Comparison of ENCODE assay signal across 26 cellular contexts in the genomic region with DNA sequence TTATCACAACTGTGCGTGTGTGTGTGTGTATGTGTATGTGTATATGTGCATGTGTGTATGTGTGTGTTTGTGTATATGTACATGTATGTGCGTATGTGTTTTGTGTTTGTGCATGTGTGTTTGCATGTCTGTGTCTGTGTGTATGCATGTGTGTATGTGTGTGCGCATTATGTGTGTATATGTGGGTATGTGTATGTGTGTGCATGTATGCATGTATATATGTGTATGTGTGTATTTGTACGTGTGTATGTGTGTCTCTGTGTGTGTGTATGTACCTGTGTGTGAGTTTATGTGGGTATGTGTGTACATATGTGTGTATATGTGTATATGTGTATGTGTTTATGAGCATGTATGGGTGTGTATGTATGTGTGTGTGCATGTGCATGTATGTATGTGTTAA. TPM values are rescaled to one million over a fixed set of nuclear protein-coding genes. Genes with fewer than 3 reads are reported as not detected.
DNase-seq lines count a peak whose midpoint lies in the region; ATAC-seq and TF ChIP-seq lines count a peak whose summit lies in the region.
"Had no signal": no experiment of that assay in that cellular context is flagged by ENCODE, and none has a peak within 500 bp of the region (broad histone marks: within the 10 kb centered on the region; RNA-seq: fewer than 3 reads in every experiment).

No MANE protein-coding gene starts in this region.

- H3K9ac ChIP-seq in BLaER1 treated with 17β-estradiol and CSF1 and Interleukin-3, amounts not matched to agents 10 nM and 100 nM: no peak overlapping the region
- H3K9ac ChIP-seq in IMR-90 (ENCODE audit: low read depth, low read length) (no peak overlapping the region), trophoblast cell (ENCODE audit: low read length) (no peak overlapping the region)

- peaks cover 16 to 42% (median 28%) of the 10 kb centered on the region in 10 experiments for H3K4me1 ChIP-seq in BLaER1 treated with 17β-estradiol and CSF1 and Interleukin-3, amounts not matched to agents 10 nM and 100 nM
- H3K4me1 ChIP-seq in IMR-90 (ENCODE audit: control insufficient read depth, insufficient read depth, low read length) (no peaks in the 10 kb centered on the region), trophoblast cell (ENCODE audit: control insufficient read depth in 1 of 2, insufficient read depth in 2 of 2, low read length in 2 of 2) (no peaks in the 10 kb centered on the region)
- H3K4me1 ChIP-seq: HAP-1, SJCRH30 had no signal

- dilution Hi-C loops in IMR-90 (cut with HindIII; ENCODE audit: low sequenced_read_pairs, unreplicated experiment): no loop called here

- H2AK9ac ChIP-seq in IMR-90 (replicated peaks; ENCODE audit: low read depth, low read length, poor library complexity): no peak overlapping the region

- no peak for TF ChIP-seq CTCF in IMR-90 (conservative IDR thresholded peaks at IDR 0.05; ENCODE audit: low read depth, low read length)
- no peak for TF ChIP-seq CTCF in glutamatergic neuron (IDR thresholded peaks at IDR 0.05; ENCODE audit: partially characterized antibody, unreplicated experiment)

- no peak for TF ChIP-seq RAD21 in IMR-90 (IDR thresholded peaks at IDR 0.05; ENCODE audit: low read length)

- H2BK12ac ChIP-seq in trophoblast cell (ENCODE audit: low read length): no peak overlapping the region

- peaks cover 14% of the 10 kb centered on the region for H3K9me3 Mint-ChIP-seq in glutamatergic neuron (ENCODE audit: unreplicated experiment)

- no peaks in the 10 kb centered on the region; a peak in 1 of 22 replicates for H4K20me1 ChIP-seq in BLaER1 treated with 17β-estradiol and CSF1 and Interleukin-3, amounts not matched to agents 10 nM and 100 nM
- H4K20me1 ChIP-seq in IMR-90 (ENCODE audit: insufficient read depth, low read length): no peaks in the 10 kb centered on the region

- no peak overlapping the region for H4K5ac ChIP-seq in IMR-90 (ENCODE audit: low read depth, low read length)

- no peak overlapping the region for H3K4ac ChIP-seq in IMR-90 (ENCODE audit: low read depth, low read length)
- no peak overlapping the region for H3K4ac ChIP-seq in trophoblast cell (ENCODE audit: low read depth, low read length)

- POLR2A ChIA-PET in IMR-90 (lab: Charles Lee; ENCODE audit: unreplicated experiment): no interaction called here

- no peak overlapping the region for H2BK20ac ChIP-seq in IMR-90 (ENCODE audit: low read depth, low read length)

- peaks cover 5% of the 10 kb centered on the region for H3K4me1 Mint-ChIP-seq in glutamatergic neuron (ENCODE audit: low read depth, unreplicated experiment)

- H3K9me3 ChIP-seq in BLaER1 treated with 17β-estradiol and CSF1 and Interleukin-3, amounts not matched to agents 10 nM and 100 nM (replicated peaks in 1 of 11): peaks cover 0 to 3% (median 0%) of the 10 kb centered on the region in 11 experiments; a peak in 1 of 22 replicates
- H3K9me3 ChIP-seq in IMR-90 (ENCODE audit: control insufficient read depth, insufficient read depth, low read length): peaks cover 37% of the 10 kb centered on the region
- H3K9me3 ChIP-seq in trophoblast cell (ENCODE audit: insufficient read depth, low read depth, low read length): peaks cover 3% of the 10 kb centered on the region
- H3K9me3 ChIP-seq: HAP-1, SJCRH30 had no signal

- H4K91ac ChIP-seq in IMR-90 (ENCODE audit: insufficient read depth, low read depth, low read length): no peak overlapping the region
- H4K91ac ChIP-seq in trophoblast cell (ENCODE audit: low read depth, low read length): no peak overlapping the region

- ATAC-seq in IMR-90 (ENCODE audit: low read depth) (no peak), HG03280 (IDR thresholded peaks at IDR 0.05; ENCODE audit: unreplicated experiment) (no peak)
- ATAC-seq: CD8-positive, alpha-beta T cell; GM12878; PC-3 had no signal

- no peaks in the 10 kb centered on the region for H3K9me1 ChIP-seq in IMR-90 (ENCODE audit: insufficient read depth, low read length)

- CTCF ChIA-PET in IMR-90 (lab: Yijun Ruan, JAX): no interaction called here

- H4K12ac ChIP-seq in trophoblast cell (ENCODE audit: low read depth, low read length): no peak overlapping the region

- H3K14ac ChIP-seq in IMR-90 (replicated peaks; ENCODE audit: low read depth, low read length) (no peak overlapping the region), trophoblast cell (ENCODE audit: low read length) (no peak overlapping the region)

- H2AK5ac ChIP-seq in IMR-90 (ENCODE audit: low read depth, low read length): no peak overlapping the region
- no peak overlapping the region for H2AK5ac ChIP-seq in trophoblast cell (ENCODE audit: low read length)

- H3K36me3 Mint-ChIP-seq in glutamatergic neuron (ENCODE audit: unreplicated experiment): no peaks in the 10 kb centered on the region
- H3K36me3 Mint-ChIP-seq: CD8-positive, alpha-beta T cell had no signal

- no peak overlapping the region for H3K27ac ChIP-seq in BLaER1 treated with 17β-estradiol and CSF1 and Interleukin-3, amounts not matched to agents 10 nM and 100 nM
- no peak overlapping the region for H3K27ac ChIP-seq in IMR-90 (ENCODE audit: insufficient read depth, low read length)
- no peak overlapping the region for H3K27ac ChIP-seq in trophoblast cell (ENCODE audit: low read depth, low read length)
- H3K27ac ChIP-seq: SJCRH30 had no signal

- H3K4me3 Mint-ChIP-seq in glutamatergic neuron (ENCODE audit: unreplicated experiment): no peak overlapping the region
- H3K4me3 Mint-ChIP-seq: CD8-positive, alpha-beta T cell had no signal

- H2BK120ac ChIP-seq in IMR-90 (ENCODE audit: low read depth, low read length): no peak overlapping the region
- H2BK120ac ChIP-seq in trophoblast cell (ENCODE audit: insufficient read depth, low read length, poor library complexity): no peak overlapping the region

- H3K27me3 ChIP-seq in BLaER1 treated with 17β-estradiol and CSF1 and Interleukin-3, amounts not matched to agents 10 nM and 100 nM: no peaks in the 10 kb centered on the region
- H3K27me3 ChIP-seq in IMR-90 (ENCODE audit: control insufficient read depth, insufficient read depth, low read length) (no peaks in the 10 kb centered on the region), trophoblast cell (ENCODE audit: insufficient read depth, low read length) (no peaks in the 10 kb centered on the region)
- H3K27me3 ChIP-seq: SJCRH30 had no signal

- H3K18ac ChIP-seq in IMR-90 (ENCODE audit: low read depth, low read length): no peak overlapping the region
- H3K18ac ChIP-seq in trophoblast cell (ENCODE audit: low read length): no peak overlapping the region

- H3K23ac ChIP-seq in IMR-90 (ENCODE audit: low read depth, low read length): no peak overlapping the region
- peak overlapping the region; percentile 21 for H3K23ac ChIP-seq in trophoblast cell (ENCODE audit: low read length)

- H3K27ac Mint-ChIP-seq in glutamatergic neuron (ENCODE audit: unreplicated experiment): peak overlapping the region; percentile 11
- H3K27ac Mint-ChIP-seq: CD8-positive, alpha-beta T cell had no signal

- H2BK15ac ChIP-seq in IMR-90 (ENCODE audit: low read depth, low read length): no peak overlapping the region

- peaks cover 3% of the 10 kb centered on the region for H3K27me3 Mint-ChIP-seq in glutamatergic neuron (ENCODE audit: unreplicated experiment)

- H3K36me3 ChIP-seq in BLaER1 treated with 17β-estradiol and CSF1 and Interleukin-3, amounts not matched to agents 10 nM and 100 nM: no peaks in the 10 kb centered on the region
- no peaks in the 10 kb centered on the region for H3K36me3 ChIP-seq in IMR-90 (ENCODE audit: control insufficient read depth, insufficient read depth, low read length)
- H3K36me3 ChIP-seq in trophoblast cell (ENCODE audit: control insufficient read depth in 1 of 2, insufficient read depth in 2 of 2, low read length in 2 of 2): no peaks in the 10 kb centered on the region
- H3K36me3 ChIP-seq: HAP-1, SJCRH30 had no signal

- H4K8ac ChIP-seq in IMR-90 (ENCODE audit: low read depth in 2 of 2, low read length in 2 of 2) (no peak overlapping the region), trophoblast cell (ENCODE audit: low read depth, low read length) (no peak overlapping the region)

- no peaks in the 10 kb centered on the region for H3K79me2 ChIP-seq in trophoblast cell (ENCODE audit: control insufficient read depth, insufficient read depth, low read length, poor library complexity)

- H3K4me2 ChIP-seq in BLaER1 treated with 17β-estradiol and CSF1 and Interleukin-3, amounts not matched to agents 10 nM and 100 nM: peak overlapping the region in 8 of 11 experiments; percentile 50 to 82 (median 70); a peak in 12 of 22 replicates
- H3K4me2 ChIP-seq in IMR-90 (ENCODE audit: low read depth, low read length): no peak overlapping the region
- no peak overlapping the region for H3K4me2 ChIP-seq in trophoblast cell (ENCODE audit: low read length)

- H3K56ac ChIP-seq in IMR-90 (ENCODE audit: extremely low read depth, insufficient read depth, low read length): no peak overlapping the region

- H2AFZ ChIP-seq in IMR-90 (replicated peaks; ENCODE audit: low read length, poor library complexity) (no peak overlapping the region), trophoblast cell (ENCODE audit: insufficient read depth, low read length, poor library complexity) (no peak overlapping the region)

- DNase-seq in IMR-90 (no peak), glutamatergic neuron (no peak), trophoblast cell (no peak), NCI-H1417 treated with DMSO at 0.1 percent for 48 hours (lab: John Stamatoyannopoulos, UW) (no peak)
- no peak for DNase-seq in stimulated activated CD4-positive, alpha-beta T cell treated with anti-CD3 and anti-CD28 coated beads, Interleukin-12 subunit alpha, Interleukin-12 subunit beta, amount 100 ng/mL, for 4 hours
- DNase-seq: C1 segment of cervical spinal cord; CD8-positive, alpha-beta T cell; DMS 273 treated with DMSO at 0.1 percent for 48 hours; DMS79; EL; GDM1; GOT3; Karpas-422; NCI-H1092; NCI-H1436; NCI-H187; NCI-H2081 treated with DMSO at 0.1 percent for 48 hours; NCI-H524 treated with DMSO at 0.1 percent for 48 hours; NCI-H774; PC-3; SJCRH30 had no signal

- H3K79me1 ChIP-seq in IMR-90 (ENCODE audit: low read depth in 1 of 2, low read length in 2 of 2): no peaks in the 10 kb centered on the region
- no peaks in the 10 kb centered on the region for H3K79me1 ChIP-seq in trophoblast cell (ENCODE audit: low read length)

- intact Hi-C loops in IMR-90 (cut with micrococcal nuclease): no loop called here

- 57% methylated on average over 3 of the region's 4 CpGs; no CpG with 5 or more reads in 1 of the 2 experiments for WGBS in IMR-90 (ENCODE audit: extremely low coverage in 2 of 2, insufficient read length in 1 of 2), 2 experiments
- WGBS in trophoblast cell (ENCODE audit: extremely low coverage, insufficient coverage, insufficient read length): no CpG with 5 or more reads among the region's 4 CpGs

- peak overlapping the region; percentile 24 for H2BK5ac ChIP-seq in IMR-90 (ENCODE audit: low read depth, low read length, poor library complexity, severe bottlenecking)
- no peak overlapping the region for H2BK5ac ChIP-seq in trophoblast cell (ENCODE audit: low read depth, low read length, poor library complexity)

- TF ChIP-seq POLR2A in IMR-90 (IDR thresholded peaks at IDR 0.05; ENCODE audit: low read depth, low read length): no peak

- H3K4me3 ChIP-seq in BLaER1 treated with 17β-estradiol and CSF1 and Interleukin-3, amounts not matched to agents 10 nM and 100 nM: no peak overlapping the region
- no peak overlapping the region for H3K4me3 ChIP-seq in IMR-90 (ENCODE audit: insufficient read depth, low read depth, low read length)
- no peak overlapping the region for H3K4me3 ChIP-seq in trophoblast cell (ENCODE audit: low read depth, low read length)
- H3K4me3 ChIP-seq: GM12878, HAP-1, SJCRH30 had no signal

- BruUV-seq in IMR-90 (replicated peaks; lab: Mats Ljungman, UMichigan): no TSS peak

- in situ Hi-C loops in IMR-90 (cut with MboI; ENCODE audit: low sequenced_read_pairs): no loop called here

RNA-seq across cellular contexts. Expression of gene PIWIL1, which starts 37.6 kb away (rescaled TPM):
- not detected in 2 replicates for total RNA-seq in IMR-90 (2012; rRNA removed)
- polyA plus RNA-seq in IMR-90 (2012; rRNA removed): not detected in 2 replicates
- polyA plus RNA-seq in IMR-90 (2012; cell fraction: cytosol; rRNA removed): not detected in 2 replicates
- not detected in 2 replicates for polyA plus RNA-seq in IMR-90 (2012; cell fraction: nucleus; rRNA removed; ENCODE audit: low replicate concordance)
- not detected for total RNA-seq in glutamatergic neuron (ENCODE audit: unreplicated experiment)
- polyA plus RNA-seq in trophoblast cell (2013): not detected in 2 replicates
- total RNA-seq: CD8-positive, alpha-beta T cell; GM12878; PC-3; SJCRH30 had no signal
- polyA plus RNA-seq: AG04450, GM12878 had no signal

Comparison
In these comparisons a context has a peak if more than half of its experiments do, and no peak if none do; other contexts are left out.
1. H3K4me2 ChIP-seq: peak in BLaER1 treated with 17β-estradiol and CSF1 and Interleukin-3, amounts not matched to agents 10 nM and 100 nM (8 of 11); none in IMR-90 (single experiment) and trophoblast cell (single experiment).